In the genomic region with DNA sequence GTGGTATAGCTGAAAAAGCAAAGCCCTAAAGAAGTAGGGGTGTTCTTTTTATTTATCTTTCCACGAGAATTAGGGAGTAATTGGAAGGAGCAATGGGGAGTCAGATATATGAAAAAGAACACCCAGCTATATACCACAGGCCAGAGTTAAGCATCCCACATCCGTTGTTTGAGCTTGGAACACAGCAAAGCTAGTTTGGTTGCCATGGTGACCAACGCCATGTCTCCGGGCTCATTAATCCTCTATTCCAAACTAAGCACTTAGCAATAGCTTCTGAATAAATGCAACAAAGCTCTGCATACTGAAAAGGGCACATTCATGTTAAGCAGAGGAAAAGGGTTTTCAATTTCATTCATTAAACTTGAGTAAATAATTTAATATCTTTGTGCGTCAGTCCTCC, we compare ENCODE assay signal across 9 cellular contexts.
DNase-seq lines count a peak whose midpoint lies in the region; ATAC-seq and TF ChIP-seq lines count a peak whose summit lies in the region.
"Had no signal": no experiment of that assay in that cellular context is flagged by ENCODE, and none has a peak within 500 bp of the region (broad histone marks: within the 10 kb centered on the region; RNA-seq: fewer than 3 reads in every experiment).

No MANE protein-coding gene starts in this region.

- ATAC-seq in HG02678 (IDR thresholded peaks at IDR 0.05; ENCODE audit: unreplicated experiment) (peak; percentile 48), GM18870 (IDR thresholded peaks at IDR 0.05; ENCODE audit: unreplicated experiment) (no peak)

- TF ChIP-seq CTCF in epithelial cell of esophagus (IDR thresholded peaks at IDR 0.05; ENCODE audit: insufficient read depth, low read depth, low read length, missing control alignments) (no peak), GM13977 (IDR thresholded peaks at IDR 0.05; ENCODE audit: extremely low read depth, insufficient read depth, missing control alignments) (no peak)

- no peak overlapping the region for H3K4me3 ChIP-seq in epithelial cell of esophagus (ENCODE audit: low read length)
- H3K4me3 ChIP-seq: skin epidermis had no signal

- DNase-seq in DMS53 treated with DMSO at 0.1 percent for 48 hours (lab: John Stamatoyannopoulos, UW; ENCODE audit: unreplicated experiment) (peak; percentile 18), NCI-H510A (lab: John Stamatoyannopoulos, UW) (peak; percentile 63), epithelial cell of esophagus (ENCODE audit: low read depth) (peak; percentile 11), GM13977 (ENCODE audit: low spot score) (no peak), activated gamma-delta T cell treated with Interleukin-2 at 50 U/mL for 16 hours (no peak)
- no peak for DNase-seq in central memory CD4-positive, alpha-beta T cell

- in situ Hi-C loops in GM13977 (cut with MboI; ENCODE audit: low pct_unique_long_range_greater_than_20kb, low sequenced_read_pairs, unreplicated experiment) = no loop called here

Comparison
In these comparisons a context has a peak if more than half of its experiments do, and no peak if none do; other contexts are left out.
1. DNase-seq: peak in DMS53 treated with DMSO at 0.1 percent for 48 hours (single experiment), NCI-H510A (single experiment) and epithelial cell of esophagus (single experiment); none in central memory CD4-positive, alpha-beta T cell (single experiment), GM13977 (single experiment) and activated gamma-delta T cell treated with Interleukin-2 at 50 U/mL for 16 hours (single experiment).